In the genomic region with DNA sequence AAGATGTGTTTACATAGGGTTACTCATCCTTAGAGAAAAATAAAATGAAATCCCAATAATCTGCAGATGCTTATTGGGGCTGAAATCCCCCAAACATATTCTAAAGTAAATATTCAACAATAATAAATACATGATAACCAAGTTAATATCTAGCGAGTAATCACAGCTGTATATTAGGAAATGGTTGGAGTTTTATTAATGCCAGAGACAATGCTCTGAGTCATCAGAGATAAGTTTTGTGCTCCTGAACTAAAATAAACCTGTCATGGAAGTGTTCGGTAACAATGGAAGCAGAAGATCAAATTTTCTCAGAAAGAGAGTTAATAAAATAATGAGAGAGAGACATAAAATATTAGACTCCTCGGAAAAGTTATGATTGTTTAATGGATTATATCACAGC, we compare ENCODE assay signal across 18 cellular contexts. TPM values are rescaled to one million over a fixed set of nuclear protein-coding genes. Genes with fewer than 3 reads are reported as not detected.
DNase-seq lines count a peak whose midpoint lies in the region; ATAC-seq, FAIRE-seq and TF ChIP-seq lines count a peak whose summit lies in the region.
"Had no signal": no experiment of that assay in that cellular context is flagged by ENCODE, and none has a peak within 500 bp of the region (broad histone marks: within the 10 kb centered on the region; RNA-seq: fewer than 3 reads in every experiment).

No MANE protein-coding gene starts in this region.

- DNase-seq in HFFc6 (no peak), bronchial epithelial cell (ENCODE audit: low read depth) (peak; percentile 7), fibroblast of pulmonary artery (ENCODE audit: low read depth) (peak; percentile 55), small intestine (peak; percentile 31), GDM1 (lab: John Stamatoyannopoulos, UW) (no peak)
- DNase-seq: ACHN; Calu3; CD4-positive, CD25-positive, alpha-beta regulatory T cell; DMS 273 treated with DMSO at 0.1 percent for 48 hours; GM23248; H7 had no signal

- no peak for ATAC-seq in HG03460 (IDR thresholded peaks at IDR 0.05; ENCODE audit: unreplicated experiment)
- ATAC-seq in GM21786 (IDR thresholded peaks at IDR 0.05; ENCODE audit: unreplicated experiment) = no peak
- ATAC-seq: GM12878, HepG2 had no signal

- no peak overlapping the region for H3K4me3 Mint-ChIP-seq in HFFc6
- H3K4me3 Mint-ChIP-seq: CD4-positive, CD25-positive, alpha-beta regulatory T cell had no signal

- 16 to 61% (median 38%) methylated on average over 3 of the region's 3 CpGs for WGBS in small intestine, 3 donors

- peaks cover 42% of the 10 kb centered on the region for H3K4me1 Mint-ChIP-seq in HFFc6 (ENCODE audit: low read depth)
- H3K4me1 Mint-ChIP-seq: CD4-positive, CD25-positive, alpha-beta regulatory T cell had no signal

- H3K36me3 ChIP-seq in bronchial epithelial cell (ENCODE audit: control insufficient read depth, insufficient read depth, low read length) (no peaks in the 10 kb centered on the region), small intestine (ENCODE audit: control insufficient read depth in 2 of 2, insufficient read depth in 2 of 2, low read length in 2 of 2) (no peaks in the 10 kb centered on the region)

- no peaks in the 10 kb centered on the region for H3K27me3 Mint-ChIP-seq in HFFc6 (ENCODE audit: insufficient read depth)

- H3K27ac ChIP-seq in small intestine (ENCODE audit: low read depth in 1 of 2, low read length in 1 of 2) = no peak overlapping the region
- H3K27ac ChIP-seq: BLaER1 treated with 17β-estradiol and CSF1 and Interleukin-3, amounts not matched to agents 10 nM and 100 nM; GM23248 had no signal

- peak overlapping the region; percentile 3; the same call in 1 of the 2 replicates for H3K27ac Mint-ChIP-seq in HFFc6
- H3K27ac Mint-ChIP-seq: CD4-positive, CD25-positive, alpha-beta regulatory T cell had no signal

- H3K9me3 Mint-ChIP-seq in HFFc6 = no peaks in the 10 kb centered on the region
- H3K9me3 Mint-ChIP-seq: CD4-positive, CD25-positive, alpha-beta regulatory T cell had no signal

- H3K4me3 ChIP-seq in bronchial epithelial cell (ENCODE audit: low read depth, low read length) = no peak overlapping the region
- no peak overlapping the region for H3K4me3 ChIP-seq in fibroblast of pulmonary artery (replicated peaks; ENCODE audit: low read depth, low read length)
- no peak overlapping the region for H3K4me3 ChIP-seq in small intestine (ENCODE audit: low read depth in 1 of 2, low read length in 2 of 2)
- H3K4me3 ChIP-seq: BLaER1 treated with 17β-estradiol and CSF1 and Interleukin-3, amounts not matched to agents 10 nM and 100 nM; GM12878; GM23248 had no signal

- TF ChIP-seq CTCF in HFFc6 (IDR thresholded peaks at IDR 0.05) = no peak
- TF ChIP-seq CTCF in bronchial epithelial cell (IDR thresholded peaks at IDR 0.05; ENCODE audit: insufficient read depth, low read length, severe bottlenecking) = no peak
- TF ChIP-seq CTCF in fibroblast of pulmonary artery (IDR thresholded peaks at IDR 0.05; ENCODE audit: low read length, missing control alignments) = no peak

- no peaks in the 10 kb centered on the region for H3K4me1 ChIP-seq in small intestine (ENCODE audit: control insufficient read depth in 2 of 2, insufficient read depth in 1 of 2, low read depth in 1 of 2, low read length in 1 of 2)

- H3K36me3 Mint-ChIP-seq in HFFc6 (ENCODE audit: low read depth) = peaks cover 51% of the 10 kb centered on the region
- H3K36me3 Mint-ChIP-seq: CD4-positive, CD25-positive, alpha-beta regulatory T cell had no signal

- H3K9me3 ChIP-seq in small intestine (ENCODE audit: control insufficient read depth, low read depth) = no peaks in the 10 kb centered on the region

- H3K27me3 ChIP-seq in bronchial epithelial cell (ENCODE audit: control insufficient read depth, insufficient read depth, low read length) (no peaks in the 10 kb centered on the region), small intestine (ENCODE audit: control insufficient read depth in 2 of 2, insufficient read depth in 2 of 2, low read length in 2 of 2) (no peaks in the 10 kb centered on the region)
- H3K27me3 ChIP-seq: BLaER1 treated with 17β-estradiol and CSF1 and Interleukin-3, amounts not matched to agents 10 nM and 100 nM had no signal

- FAIRE-seq in bronchial epithelial cell (lab: Jason Lieb, UNC) = no peak
- no peak for FAIRE-seq in small intestine (lab: Jason Lieb, UNC)
- FAIRE-seq: GM12878, GM18507, HepG2, HTR-8/SVneo had no signal

RNA-seq across cellular contexts. Expression of a gene that starts 31.4 kb away (rescaled TPM):
- 100 to 1,000 TPM in 2 of 6 experiments, 10 to 100 TPM in 4; 80.5 to 118 (median 91.0) TPM for total RNA-seq in HFFc6 (2021; fragmentation: NEBNext Ultra II Directional; extraction: Animal tissue kit (Norgen Biotek cat#: 25700))
- total RNA-seq in bronchial epithelial cell = under 0.01 TPM in 1 of 2 replicates, not detected in the other
- 1 to 10 TPM in 1 of 3 donors, under 1 TPM in 2; 0.45 to 8.8 (median 0.81) TPM for polyA plus RNA-seq in small intestine
- total RNA-seq: Calu3 had no signal
- polyA plus RNA-seq: HepG2 had no signal

Comparison
In these comparisons a context has a peak if more than half of its experiments do, and no peak if none do; other contexts are left out.
1. DNase-seq: peak in bronchial epithelial cell (single experiment), fibroblast of pulmonary artery (single experiment) and small intestine (single experiment); none in HFFc6 (single experiment) and GDM1 (single experiment).
2. RNA of a gene that starts 31.4 kb away (total RNA-seq): 80.5 to 118 TPM in HFFc6; under 0.01 TPM in bronchial epithelial cell; every median in the first group is over 10 times any median in the second.